In the genomic region with DNA sequence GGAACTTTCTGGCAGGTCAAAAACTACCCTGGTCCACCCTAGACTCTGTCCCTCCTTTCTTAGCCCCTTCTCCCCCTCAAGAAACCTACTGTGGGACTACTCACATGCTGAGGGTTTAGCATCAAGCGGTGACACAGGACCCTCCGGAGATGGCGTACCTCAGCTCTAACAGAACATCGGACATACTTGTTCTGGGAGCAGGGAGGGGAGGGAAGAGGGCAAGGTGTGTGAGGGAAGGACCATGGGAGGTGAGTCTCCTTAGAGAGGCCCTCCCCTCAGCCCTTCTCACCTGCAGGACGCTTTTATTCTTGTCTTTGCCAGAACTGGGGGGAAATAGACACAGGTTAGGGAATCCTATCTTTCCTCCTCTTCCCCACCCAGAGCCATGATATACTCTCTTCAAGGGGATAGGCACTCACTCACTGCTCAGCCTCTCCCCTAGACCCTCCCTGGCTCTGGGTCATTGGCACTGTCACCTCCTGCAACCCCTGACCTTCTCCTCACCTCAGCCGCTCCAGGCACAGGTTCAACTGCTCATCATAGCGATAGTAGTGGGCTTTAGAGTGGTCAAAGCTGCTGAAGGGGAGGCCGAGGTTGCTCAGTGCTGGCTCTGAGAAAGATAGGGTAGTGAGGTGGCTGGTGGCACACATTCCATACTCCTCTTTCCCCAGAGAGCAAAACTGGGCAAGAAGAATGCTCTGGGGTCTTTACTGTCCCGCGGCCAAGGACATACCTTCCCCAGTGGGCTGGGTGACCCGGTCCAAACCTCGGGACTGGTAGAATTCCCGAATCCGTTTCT, we compare ENCODE assay signal across 1 cellular context.
TF ChIP-seq lines count a peak whose summit lies in the region.

No MANE protein-coding gene starts in this region.

TF ChIP-seq in HepG2, 621 proteins besides CTCF, POLR2A, EP300 and RAD21 (continued from another document and continues in another):
- TF ChIP-seq, protein P1, sequence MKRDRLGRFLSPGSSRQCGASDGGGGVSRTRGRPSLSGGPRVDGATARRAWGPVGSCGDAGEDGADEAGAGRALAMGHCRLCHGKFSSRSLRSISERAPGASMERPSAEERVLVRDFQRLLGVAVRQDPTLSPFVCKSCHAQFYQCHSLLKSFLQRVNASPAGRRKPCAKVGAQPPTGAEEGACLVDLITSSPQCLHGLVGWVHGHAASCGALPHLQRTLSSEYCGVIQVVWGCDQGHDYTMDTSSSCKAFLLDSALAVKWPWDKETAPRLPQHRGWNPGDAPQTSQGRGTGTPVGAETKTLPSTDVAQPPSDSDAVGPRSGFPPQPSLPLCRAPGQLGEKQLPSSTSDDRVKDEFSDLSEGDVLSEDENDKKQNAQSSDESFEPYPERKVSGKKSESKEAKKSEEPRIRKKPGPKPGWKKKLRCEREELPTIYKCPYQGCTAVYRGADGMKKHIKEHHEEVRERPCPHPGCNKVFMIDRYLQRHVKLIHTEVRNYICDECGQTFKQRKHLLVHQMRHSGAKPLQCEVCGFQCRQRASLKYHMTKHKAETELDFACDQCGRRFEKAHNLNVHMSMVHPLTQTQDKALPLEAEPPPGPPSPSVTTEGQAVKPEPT (CRISPR knock-in tag; IDR thresholded peaks at IDR 0.05; ENCODE audit: low read depth) = no peak
- TF ChIP-seq KAT8 (CRISPR knock-in tag; IDR thresholded peaks at IDR 0.05) (no peak), MED1 (CRISPR knock-in tag; IDR thresholded peaks at IDR 0.05) (no peak), CEBPG (CRISPR knock-in tag; IDR thresholded peaks at IDR 0.05) (no peak), POLR2AphosphoS5 (IDR thresholded peaks at IDR 0.05; ENCODE audit: low read depth, low read length) (peak; percentile 29; the same call in 1 of the 2 replicates), TARDBP (CRISPR knock-in tag; IDR thresholded peaks at IDR 0.05) (no peak), TCF7L2 (IDR thresholded peaks at IDR 0.05; ENCODE audit: low read depth, low read length) (no peak), ZNF605 (CRISPR knock-in tag; IDR thresholded peaks at IDR 0.05) (0 out of 2 replicates have a peak, but pooled peaks have one; percentile 38), BRCA1 (CRISPR knock-in tag; IDR thresholded peaks at IDR 0.05) (no peak), PITX1 (CRISPR knock-in tag; IDR thresholded peaks at IDR 0.05) (no peak), JDP2 (CRISPR knock-in tag; IDR thresholded peaks at IDR 0.05; ENCODE audit: borderline replicate concordance) (no peak), SALL1 (CRISPR knock-in tag; IDR thresholded peaks at IDR 0.05) (peak; percentile 2; the same call in 1 of the 2 replicates), ZNF17 (CRISPR knock-in tag; IDR thresholded peaks at IDR 0.05) (no peak), ZNF678 (CRISPR knock-in tag; IDR thresholded peaks at IDR 0.05) (no peak), ZNF432 (CRISPR knock-in tag; IDR thresholded peaks at IDR 0.05; ENCODE audit: borderline replicate concordance) (no peak), POLR2G (IDR thresholded peaks at IDR 0.05; ENCODE audit: low read depth, low read length) (peak; percentile 67; the same call in 1 of the 2 replicates), HMG20B (CRISPR knock-in tag; conservative IDR thresholded peaks at IDR 0.05) (no peak), RAD51 (IDR thresholded peaks at IDR 0.05; ENCODE audit: borderline replicate concordance) (no peak), HIVEP1 (CRISPR knock-in tag; IDR thresholded peaks at IDR 0.05) (no peak), IRX3 (CRISPR knock-in tag; IDR thresholded peaks at IDR 0.05; ENCODE audit: borderline replicate concordance, low read depth) (no peak), HES4 (CRISPR knock-in tag; IDR thresholded peaks at IDR 0.05; ENCODE audit: borderline replicate concordance) (no peak), EED (CRISPR knock-in tag; IDR thresholded peaks at IDR 0.05) (no peak), RXRA (CRISPR knock-in tag; IDR thresholded peaks at IDR 0.05) (0 out of 2 replicates have a peak, but pooled peaks have one; percentile 22), REPIN1 (CRISPR knock-in tag; IDR thresholded peaks at IDR 0.05; ENCODE audit: borderline replicate concordance, low read depth) (no peak), ZC3H13 (CRISPR knock-in tag; IDR thresholded peaks at IDR 0.05) (peak; percentile 97)
- TF ChIP-seq, protein P2, sequence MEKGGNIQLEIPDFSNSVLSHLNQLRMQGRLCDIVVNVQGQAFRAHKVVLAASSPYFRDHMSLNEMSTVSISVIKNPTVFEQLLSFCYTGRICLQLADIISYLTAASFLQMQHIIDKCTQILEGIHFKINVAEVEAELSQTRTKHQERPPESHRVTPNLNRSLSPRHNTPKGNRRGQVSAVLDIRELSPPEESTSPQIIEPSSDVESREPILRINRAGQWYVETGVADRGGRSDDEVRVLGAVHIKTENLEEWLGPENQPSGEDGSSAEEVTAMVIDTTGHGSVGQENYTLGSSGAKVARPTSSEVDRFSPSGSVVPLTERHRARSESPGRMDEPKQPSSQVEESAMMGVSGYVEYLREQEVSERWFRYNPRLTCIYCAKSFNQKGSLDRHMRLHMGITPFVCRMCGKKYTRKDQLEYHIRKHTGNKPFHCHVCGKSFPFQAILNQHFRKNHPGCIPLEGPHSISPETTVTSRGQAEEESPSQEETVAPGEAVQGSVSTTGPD (CRISPR knock-in tag; IDR thresholded peaks at IDR 0.05) = no peak
- TF ChIP-seq, protein P3, sequence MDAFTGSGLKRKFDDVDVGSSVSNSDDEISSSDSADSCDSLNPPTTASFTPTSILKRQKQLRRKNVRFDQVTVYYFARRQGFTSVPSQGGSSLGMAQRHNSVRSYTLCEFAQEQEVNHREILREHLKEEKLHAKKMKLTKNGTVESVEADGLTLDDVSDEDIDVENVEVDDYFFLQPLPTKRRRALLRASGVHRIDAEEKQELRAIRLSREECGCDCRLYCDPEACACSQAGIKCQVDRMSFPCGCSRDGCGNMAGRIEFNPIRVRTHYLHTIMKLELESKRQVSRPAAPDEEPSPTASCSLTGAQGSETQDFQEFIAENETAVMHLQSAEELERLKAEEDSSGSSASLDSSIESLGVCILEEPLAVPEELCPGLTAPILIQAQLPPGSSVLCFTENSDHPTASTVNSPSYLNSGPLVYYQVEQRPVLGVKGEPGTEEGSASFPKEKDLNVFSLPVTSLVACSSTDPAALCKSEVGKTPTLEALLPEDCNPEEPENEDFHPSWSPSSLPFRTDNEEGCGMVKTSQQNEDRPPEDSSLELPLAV (CRISPR knock-in tag; conservative IDR thresholded peaks at IDR 0.05; ENCODE audit: low read depth) = no peak
- TF ChIP-seq, protein P4, sequence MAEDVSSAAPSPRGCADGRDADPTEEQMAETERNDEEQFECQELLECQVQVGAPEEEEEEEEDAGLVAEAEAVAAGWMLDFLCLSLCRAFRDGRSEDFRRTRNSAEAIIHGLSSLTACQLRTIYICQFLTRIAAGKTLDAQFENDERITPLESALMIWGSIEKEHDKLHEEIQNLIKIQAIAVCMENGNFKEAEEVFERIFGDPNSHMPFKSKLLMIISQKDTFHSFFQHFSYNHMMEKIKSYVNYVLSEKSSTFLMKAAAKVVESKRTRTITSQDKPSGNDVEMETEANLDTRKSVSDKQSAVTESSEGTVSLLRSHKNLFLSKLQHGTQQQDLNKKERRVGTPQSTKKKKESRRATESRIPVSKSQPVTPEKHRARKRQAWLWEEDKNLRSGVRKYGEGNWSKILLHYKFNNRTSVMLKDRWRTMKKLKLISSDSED (CRISPR knock-in tag; IDR thresholded peaks at IDR 0.05) = no peak
- TF ChIP-seq, protein P5, sequence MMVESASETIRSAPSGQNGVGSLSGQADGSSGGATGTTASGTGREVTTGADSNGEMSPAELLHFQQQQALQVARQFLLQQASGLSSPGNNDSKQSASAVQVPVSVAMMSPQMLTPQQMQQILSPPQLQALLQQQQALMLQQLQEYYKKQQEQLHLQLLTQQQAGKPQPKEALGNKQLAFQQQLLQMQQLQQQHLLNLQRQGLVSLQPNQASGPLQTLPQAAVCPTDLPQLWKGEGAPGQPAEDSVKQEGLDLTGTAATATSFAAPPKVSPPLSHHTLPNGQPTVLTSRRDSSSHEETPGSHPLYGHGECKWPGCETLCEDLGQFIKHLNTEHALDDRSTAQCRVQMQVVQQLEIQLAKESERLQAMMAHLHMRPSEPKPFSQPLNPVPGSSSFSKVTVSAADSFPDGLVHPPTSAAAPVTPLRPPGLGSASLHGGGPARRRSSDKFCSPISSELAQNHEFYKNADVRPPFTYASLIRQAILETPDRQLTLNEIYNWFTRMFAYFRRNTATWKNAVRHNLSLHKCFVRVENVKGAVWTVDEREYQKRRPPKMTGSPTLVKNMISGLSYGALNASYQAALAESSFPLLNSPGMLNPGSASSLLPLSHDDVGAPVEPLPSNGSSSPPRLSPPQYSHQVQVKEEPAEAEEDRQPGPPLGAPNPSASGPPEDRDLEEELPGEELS (CRISPR knock-in tag; IDR thresholded peaks at IDR 0.05) = no peak
- TF ChIP-seq, protein P6, sequence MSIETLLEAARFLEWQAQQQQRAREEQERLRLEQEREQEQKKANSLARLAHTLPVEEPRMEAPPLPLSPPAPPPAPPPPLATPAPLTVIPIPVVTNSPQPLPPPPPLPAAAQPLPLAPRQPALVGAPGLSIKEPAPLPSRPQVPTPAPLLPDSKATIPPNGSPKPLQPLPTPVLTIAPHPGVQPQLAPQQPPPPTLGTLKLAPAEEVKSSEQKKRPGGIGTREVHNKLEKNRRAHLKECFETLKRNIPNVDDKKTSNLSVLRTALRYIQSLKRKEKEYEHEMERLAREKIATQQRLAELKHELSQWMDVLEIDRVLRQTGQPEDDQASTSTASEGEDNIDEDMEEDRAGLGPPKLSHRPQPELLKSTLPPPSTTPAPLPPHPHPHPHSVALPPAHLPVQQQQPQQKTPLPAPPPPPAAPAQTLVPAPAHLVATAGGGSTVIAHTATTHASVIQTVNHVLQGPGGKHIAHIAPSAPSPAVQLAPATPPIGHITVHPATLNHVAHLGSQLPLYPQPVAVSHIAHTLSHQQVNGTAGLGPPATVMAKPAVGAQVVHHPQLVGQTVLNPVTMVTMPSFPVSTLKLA (IDR thresholded peaks at IDR 0.05) = no peak
- TF ChIP-seq, protein P7, sequence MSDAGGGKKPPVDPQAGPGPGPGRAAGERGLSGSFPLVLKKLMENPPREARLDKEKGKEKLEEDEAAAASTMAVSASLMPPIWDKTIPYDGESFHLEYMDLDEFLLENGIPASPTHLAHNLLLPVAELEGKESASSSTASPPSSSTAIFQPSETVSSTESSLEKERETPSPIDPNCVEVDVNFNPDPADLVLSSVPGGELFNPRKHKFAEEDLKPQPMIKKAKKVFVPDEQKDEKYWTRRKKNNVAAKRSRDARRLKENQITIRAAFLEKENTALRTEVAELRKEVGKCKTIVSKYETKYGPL (CRISPR knock-in tag; IDR thresholded peaks at IDR 0.05) = no peak
- TF ChIP-seq, protein P8, sequence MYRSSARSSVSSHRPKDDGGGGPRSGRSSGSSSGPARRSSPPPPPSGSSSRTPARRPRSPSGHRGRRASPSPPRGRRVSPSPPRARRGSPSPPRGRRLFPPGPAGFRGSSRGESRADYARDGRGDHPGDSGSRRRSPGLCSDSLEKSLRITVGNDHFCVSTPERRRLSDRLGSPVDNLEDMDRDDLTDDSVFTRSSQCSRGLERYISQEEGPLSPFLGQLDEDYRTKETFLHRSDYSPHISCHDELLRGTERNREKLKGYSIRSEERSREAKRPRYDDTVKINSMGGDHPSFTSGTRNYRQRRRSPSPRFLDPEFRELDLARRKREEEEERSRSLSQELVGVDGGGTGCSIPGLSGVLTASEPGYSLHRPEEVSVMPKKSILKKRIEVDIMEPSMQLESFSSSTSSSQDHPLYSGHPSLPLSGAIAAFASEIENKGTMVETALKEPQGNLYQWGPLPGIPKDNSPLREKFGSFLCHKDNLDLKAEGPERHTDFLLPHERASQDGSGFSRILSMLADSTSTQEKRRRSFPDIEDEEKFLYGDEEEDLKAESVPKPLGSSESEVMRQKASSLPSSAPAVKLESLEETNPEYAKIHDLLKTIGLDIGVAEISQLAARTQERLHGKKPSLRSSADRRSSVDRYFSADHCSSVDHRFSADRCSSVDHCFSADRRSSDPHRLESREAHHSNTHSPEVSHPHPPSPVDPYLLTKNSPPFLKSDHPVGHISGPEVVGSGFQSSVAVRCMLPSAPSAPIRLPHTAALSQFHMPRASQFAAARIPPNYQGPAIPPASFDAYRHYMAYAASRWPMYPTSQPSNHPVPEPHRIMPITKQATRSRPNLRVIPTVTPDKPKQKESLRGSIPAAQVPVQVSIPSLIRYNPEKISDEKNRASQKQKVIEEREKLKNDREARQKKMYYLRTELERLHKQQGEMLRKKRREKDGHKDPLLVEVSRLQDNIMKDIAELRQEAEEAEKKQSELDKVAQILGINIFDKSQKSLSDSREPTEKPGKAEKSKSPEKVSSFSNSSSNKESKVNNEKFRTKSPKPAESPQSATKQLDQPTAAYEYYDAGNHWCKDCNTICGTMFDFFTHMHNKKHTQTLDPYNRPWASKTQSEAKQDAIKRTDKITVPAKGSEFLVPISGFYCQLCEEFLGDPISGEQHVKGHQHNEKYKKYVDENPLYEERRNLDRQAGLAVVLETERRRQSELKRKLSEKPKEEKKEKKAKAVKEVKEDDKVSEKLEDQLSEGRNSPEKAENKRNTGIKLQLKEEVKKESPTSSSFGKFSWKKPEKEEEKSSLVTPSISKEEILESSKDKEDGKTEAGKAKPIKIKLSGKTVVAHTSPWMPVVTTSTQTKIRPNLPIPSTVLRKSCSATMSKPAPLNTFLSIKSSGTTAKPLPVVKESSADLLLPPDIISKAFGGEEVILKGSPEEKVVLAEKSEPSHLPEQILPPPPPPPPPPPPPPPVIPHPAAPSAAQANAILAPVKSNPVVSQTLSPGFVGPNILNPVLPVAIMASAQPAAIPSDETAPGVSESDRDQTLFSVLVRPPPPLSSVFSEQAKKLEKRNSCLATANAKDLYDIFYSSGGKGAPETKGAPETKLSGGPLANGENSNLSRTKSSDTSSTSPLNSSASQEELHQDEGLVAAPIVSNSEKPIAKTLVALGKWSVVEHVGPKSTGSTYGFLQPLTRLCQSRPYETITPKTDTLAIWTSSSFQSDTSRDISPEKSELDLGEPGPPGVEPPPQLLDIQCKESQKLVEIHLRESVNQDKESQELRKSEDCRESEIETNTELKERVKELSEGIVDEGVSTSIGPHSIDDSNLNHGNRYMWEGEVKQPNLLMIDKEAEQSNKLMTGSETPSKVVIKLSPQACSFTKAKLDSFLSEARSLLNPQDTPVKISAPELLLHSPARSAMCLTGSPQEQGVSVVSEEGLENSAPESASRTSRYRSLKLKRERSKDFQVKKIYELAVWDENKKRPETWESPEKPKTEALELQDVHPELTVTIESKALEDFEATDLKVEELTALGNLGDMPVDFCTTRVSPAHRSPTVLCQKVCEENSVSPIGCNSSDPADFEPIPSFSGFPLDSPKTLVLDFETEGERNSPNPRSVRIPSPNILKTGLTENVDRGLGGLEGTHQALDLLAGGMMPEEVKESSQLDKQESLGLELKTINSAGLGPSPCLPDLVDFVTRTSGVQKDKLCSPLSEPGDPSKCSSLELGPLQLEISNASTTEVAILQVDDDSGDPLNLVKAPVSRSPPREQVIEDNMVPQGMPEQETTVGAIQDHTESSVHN (CRISPR knock-in tag; IDR thresholded peaks at IDR 0.05) = no peak
- TF ChIP-seq, protein P9, sequence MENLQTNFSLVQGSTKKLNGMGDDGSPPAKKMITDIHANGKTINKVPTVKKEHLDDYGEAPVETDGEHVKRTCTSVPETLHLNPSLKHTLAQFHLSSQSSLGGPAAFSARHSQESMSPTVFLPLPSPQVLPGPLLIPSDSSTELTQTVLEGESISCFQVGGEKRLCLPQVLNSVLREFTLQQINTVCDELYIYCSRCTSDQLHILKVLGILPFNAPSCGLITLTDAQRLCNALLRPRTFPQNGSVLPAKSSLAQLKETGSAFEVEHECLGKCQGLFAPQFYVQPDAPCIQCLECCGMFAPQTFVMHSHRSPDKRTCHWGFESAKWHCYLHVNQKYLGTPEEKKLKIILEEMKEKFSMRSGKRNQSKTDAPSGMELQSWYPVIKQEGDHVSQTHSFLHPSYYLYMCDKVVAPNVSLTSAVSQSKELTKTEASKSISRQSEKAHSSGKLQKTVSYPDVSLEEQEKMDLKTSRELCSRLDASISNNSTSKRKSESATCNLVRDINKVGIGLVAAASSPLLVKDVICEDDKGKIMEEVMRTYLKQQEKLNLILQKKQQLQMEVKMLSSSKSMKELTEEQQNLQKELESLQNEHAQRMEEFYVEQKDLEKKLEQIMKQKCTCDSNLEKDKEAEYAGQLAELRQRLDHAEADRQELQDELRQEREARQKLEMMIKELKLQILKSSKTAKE (CRISPR knock-in tag; IDR thresholded peaks at IDR 0.05; ENCODE audit: borderline replicate concordance) = no peak
